22 cellular contexts compared by ENCODE assay signal in the genomic region with DNA sequence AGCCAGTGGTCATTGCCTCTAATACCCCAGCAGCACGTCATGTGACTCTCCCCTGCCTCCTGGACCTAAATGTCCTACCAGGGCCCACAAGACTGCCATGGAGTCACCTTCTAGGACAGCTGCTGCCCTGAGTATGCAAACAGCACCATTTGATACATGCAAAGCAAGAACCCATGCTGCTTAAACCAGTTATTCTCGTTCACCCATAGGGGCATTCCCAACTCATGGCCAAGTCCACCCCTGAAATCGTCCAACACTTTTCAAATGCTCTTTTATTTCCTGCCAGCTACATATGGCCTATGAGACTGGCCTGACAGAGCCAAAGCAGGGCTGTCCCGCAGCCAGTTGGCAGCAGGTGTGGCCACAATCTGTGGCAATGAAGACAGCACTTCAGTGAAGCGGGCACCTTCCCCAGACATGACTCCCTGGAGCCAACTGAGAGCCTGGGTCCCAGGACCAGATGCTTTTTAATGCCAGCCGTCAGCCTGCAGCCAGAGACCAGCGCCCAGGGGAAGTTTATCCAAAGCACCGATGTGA.
DNase-seq lines count a peak whose midpoint lies in the region; ATAC-seq lines count a peak whose summit lies in the region.
"Had no signal": no experiment of that assay in that cellular context is flagged by ENCODE, and none has a peak within 500 bp of the region (broad histone marks: within the 10 kb centered on the region; RNA-seq: fewer than 3 reads in every experiment).

No MANE protein-coding gene starts in this region.

- DNase-seq in NCI-H510A treated with DMSO at 0.1 percent for 48 hours (lab: John Stamatoyannopoulos, UW) (peak; percentile 2), NCI-H510A (lab: John Stamatoyannopoulos, UW) (no peak), NCI-H446 (lab: John Stamatoyannopoulos, UW) (peak; percentile 48 to 92), cerebellum (ENCODE audit: low spot score) (peak; percentile 70), trophoblast cell (peak; percentile 42 to 66), retina (no peak)
- no peak for DNase-seq in CD8-positive, alpha-beta memory T cell
- DNase-seq: BE2C; Caco-2; CD4-positive, CD25-positive, alpha-beta regulatory T cell; Kasumi-1; MM.1S; NCI-H1105; NCI-H2081 treated with DMSO at 0.1 percent for 48 hours; NCI-H524 treated with DMSO at 0.1 percent for 48 hours; OCI-M1; SHP77 treated with DMSO at 0.1 percent for 48 hours; SK-N-SH had no signal

- no peak overlapping the region for H2BK120ac ChIP-seq in trophoblast cell (ENCODE audit: insufficient read depth, low read length, poor library complexity)

- no CpG with 5 or more reads among the region's 8 CpGs for WGBS in trophoblast cell (ENCODE audit: extremely low coverage, insufficient coverage, insufficient read length)

- peaks cover 5 to 8% of the 10 kb centered on the region in 2 experiments for H3K36me3 ChIP-seq in trophoblast cell (ENCODE audit: control insufficient read depth in 1 of 2, insufficient read depth in 2 of 2, low read length in 2 of 2)
- no peaks in the 10 kb centered on the region for H3K36me3 ChIP-seq in CD8-positive, alpha-beta memory T cell (ENCODE audit: insufficient read depth, low read length)

- no peak overlapping the region for H3K4me3 ChIP-seq in trophoblast cell (ENCODE audit: low read depth, low read length)
- no peak overlapping the region for H3K4me3 ChIP-seq in CD8-positive, alpha-beta memory T cell (ENCODE audit: low read length)
- H3K4me3 ChIP-seq: HAP-1 had no signal

- no peak overlapping the region for H3K23ac ChIP-seq in trophoblast cell (ENCODE audit: low read length)

- peaks cover 4 to 10% (median 9%) of the 10 kb centered on the region in 3 donors for H3K4me1 Mint-ChIP-seq in CD8-positive, alpha-beta memory T cell

- no peak overlapping the region for H3K4ac ChIP-seq in trophoblast cell (ENCODE audit: low read depth, low read length)

- no peaks in the 10 kb centered on the region for H3K79me2 ChIP-seq in trophoblast cell (ENCODE audit: control insufficient read depth, insufficient read depth, low read length, poor library complexity)

- no peak overlapping the region for H4K12ac ChIP-seq in trophoblast cell (ENCODE audit: low read depth, low read length)

- no peaks in the 10 kb centered on the region for H3K9me3 Mint-ChIP-seq in CD8-positive, alpha-beta memory T cell
- H3K9me3 Mint-ChIP-seq: IgD-negative memory B cell had no signal

- no peak overlapping the region for H3K9ac ChIP-seq in trophoblast cell (ENCODE audit: low read length)
- H3K9ac ChIP-seq: SK-N-SH had no signal

- H4K91ac ChIP-seq in trophoblast cell (ENCODE audit: low read depth, low read length) = no peak overlapping the region

- no peaks in the 10 kb centered on the region for H3K9me3 ChIP-seq in trophoblast cell (ENCODE audit: insufficient read depth, low read depth, low read length)
- H3K9me3 ChIP-seq in CD8-positive, alpha-beta memory T cell (ENCODE audit: low read length) = no peaks in the 10 kb centered on the region
- H3K9me3 ChIP-seq: BE2C, Caco-2, HAP-1, SK-N-SH had no signal

- H3K27me3 ChIP-seq in trophoblast cell (ENCODE audit: insufficient read depth, low read length) = no peaks in the 10 kb centered on the region
- H3K27me3 ChIP-seq in CD8-positive, alpha-beta memory T cell (ENCODE audit: insufficient read depth, low read length, poor library complexity, severe bottlenecking) = no peaks in the 10 kb centered on the region
- H3K27me3 ChIP-seq: BE2C had no signal

- H3K14ac ChIP-seq in trophoblast cell (ENCODE audit: low read length) = no peak overlapping the region

- no peak overlapping the region for H3K27ac Mint-ChIP-seq in CD8-positive, alpha-beta memory T cell
- H3K27ac Mint-ChIP-seq: CD4-positive, CD25-positive, alpha-beta regulatory T cell; IgD-negative memory B cell had no signal

- POLR2A ChIA-PET in CD8-positive, alpha-beta memory T cell (lab: Charles Lee) = no interaction called here

- H4K8ac ChIP-seq in trophoblast cell (ENCODE audit: low read depth, low read length) = no peak overlapping the region

- H2AFZ ChIP-seq in trophoblast cell (ENCODE audit: insufficient read depth, low read length, poor library complexity) = no peak overlapping the region

- H3K27me3 Mint-ChIP-seq in CD8-positive, alpha-beta memory T cell = peaks cover 0 to 3% of the 10 kb centered on the region in 2 donors
- H3K27me3 Mint-ChIP-seq: IgD-negative memory B cell had no signal

- no peak overlapping the region for H2BK5ac ChIP-seq in trophoblast cell (ENCODE audit: low read depth, low read length, poor library complexity)

- H3K18ac ChIP-seq in trophoblast cell (ENCODE audit: low read length) = no peak overlapping the region

- H3K36me3 Mint-ChIP-seq in CD8-positive, alpha-beta memory T cell = no peaks in the 10 kb centered on the region
- H3K36me3 Mint-ChIP-seq: CD4-positive, CD25-positive, alpha-beta regulatory T cell had no signal

- no peaks in the 10 kb centered on the region for H3K79me1 ChIP-seq in trophoblast cell (ENCODE audit: low read length)

- no peak overlapping the region for H2AK5ac ChIP-seq in trophoblast cell (ENCODE audit: low read length)

- CTCF ChIA-PET in CD8-positive, alpha-beta memory T cell (lab: Charles Lee) = no interaction called here

- no peak overlapping the region for H3K4me2 ChIP-seq in trophoblast cell (ENCODE audit: low read length)
- H3K4me2 ChIP-seq: SK-N-SH had no signal

- peaks cover 0 to 7% of the 10 kb centered on the region in 2 experiments for H3K4me1 ChIP-seq in trophoblast cell (ENCODE audit: control insufficient read depth in 1 of 2, insufficient read depth in 2 of 2, low read length in 2 of 2)
- H3K4me1 ChIP-seq in CD8-positive, alpha-beta memory T cell (ENCODE audit: insufficient read depth, low read length) = no peaks in the 10 kb centered on the region
- H3K4me1 ChIP-seq: Caco-2 had no signal

- no peak for ATAC-seq in GM18519 (IDR thresholded peaks at IDR 0.05; ENCODE audit: low FRiP score, unreplicated experiment)

- no peak overlapping the region for H3K27ac ChIP-seq in trophoblast cell (ENCODE audit: low read depth, low read length)
- no peak overlapping the region for H3K27ac ChIP-seq in CD8-positive, alpha-beta memory T cell (ENCODE audit: low read depth, low read length)
- H3K27ac ChIP-seq: HL-60 had no signal

- no peak overlapping the region for H3K4me3 Mint-ChIP-seq in CD8-positive, alpha-beta memory T cell
- H3K4me3 Mint-ChIP-seq: CD4-positive, CD25-positive, alpha-beta regulatory T cell; IgD-negative memory B cell had no signal

- H2BK12ac ChIP-seq in trophoblast cell (ENCODE audit: low read length) = no peak overlapping the region

Comparison
In these comparisons a context has a peak if more than half of its experiments do, and no peak if none do; other contexts are left out.
1. DNase-seq: peak in NCI-H510A treated with DMSO at 0.1 percent for 48 hours (single experiment), NCI-H446 (2 of 2), cerebellum (single experiment) and trophoblast cell (2 of 2); none in NCI-H510A (single experiment), CD8-positive, alpha-beta memory T cell (0 of 5) and retina (single experiment).